ENCODE assay signal across 22 cellular contexts in genomic region chr5:816176-816575, GRCh38. TPM values are rescaled to one million over a fixed set of nuclear protein-coding genes. Genes with fewer than 3 reads are reported as not detected.
A peak's percentile ranks its signal among the peaks of the same experiment; 100 is the strongest.
DNase-seq lines count a peak whose midpoint lies in the region; ATAC-seq and TF ChIP-seq lines count a peak whose summit lies in the region.
"Had no signal": no experiment of that assay in that cellular context is flagged by ENCODE, and none has a peak within 500 bp of the region (broad histone marks: within the 10 kb centered on the region; RNA-seq: fewer than 3 reads in every experiment).

No MANE protein-coding gene starts in this region.

- 93% methylated on average over 15 of the region's 15 CpGs for WGBS in testis, 2 donors

- H3K27ac ChIP-seq in testis = no peak overlapping the region
- H3K27ac ChIP-seq: A549; BLaER1 treated with 17β-estradiol and CSF1 and Interleukin-3, amounts not matched to agents 10 nM and 100 nM; GM23248 had no signal

- no peaks in the 10 kb centered on the region for H3K4me1 ChIP-seq in testis
- H3K4me1 ChIP-seq: A549; BE2C; BLaER1 treated with 17β-estradiol and CSF1 and Interleukin-3, amounts not matched to agents 10 nM and 100 nM had no signal

- no peaks in the 10 kb centered on the region for H3K27me3 ChIP-seq in testis
- H3K27me3 ChIP-seq: BE2C; BLaER1 treated with 17β-estradiol and CSF1 and Interleukin-3, amounts not matched to agents 10 nM and 100 nM had no signal

- no peaks in the 10 kb centered on the region for H3K9me3 ChIP-seq in testis
- H3K9me3 ChIP-seq: A549, BE2C had no signal

- ATAC-seq in HG02870 (IDR thresholded peaks at IDR 0.05; ENCODE audit: unreplicated experiment) = no peak
- ATAC-seq: A549, GM12878 had no signal

- TF ChIP-seq CTCF in GM10266 (IDR thresholded peaks at IDR 0.05; ENCODE audit: control insufficient read depth, insufficient read depth, low read depth, missing control alignments) = no peak
- TF ChIP-seq CTCF in testis (IDR thresholded peaks at IDR 0.05) = no peak

- intact Hi-C loops in testis (cut with DNase I; ENCODE audit: low total_unique reads) = no loop called here

- no peaks in the 10 kb centered on the region for H3K36me3 ChIP-seq in testis (ENCODE audit: low read depth, missing control alignments)
- H3K36me3 ChIP-seq: BE2C had no signal

- DNase-seq in NCI-H82 (lab: John Stamatoyannopoulos, UW) = peak; percentile 30
- DNase-seq in NCI-H82 treated with DMSO at 0.1 percent for 48 hours (lab: John Stamatoyannopoulos, UW; ENCODE audit: unreplicated experiment) = no peak
- DNase-seq in NCI-H2171 treated with DMSO at 0.1 percent for 48 hours (lab: John Stamatoyannopoulos, UW) = peak; percentile 52
- peak; percentile 38 for DNase-seq in NCI-H69 (lab: John Stamatoyannopoulos, UW)
- DNase-seq in GM10266 (ENCODE audit: extremely low spot score) = no peak
- no peak for DNase-seq in testis
- DNase-seq: 8988T; ACHN; AML-193; BE2C; CD4-positive, alpha-beta T cell; CD8-positive, alpha-beta memory T cell; DMS153; DND-41; GM23248; H7; HCEC 1CT had no signal

- no peak overlapping the region for H3K4me3 ChIP-seq in testis
- H3K4me3 ChIP-seq: A549; BLaER1 treated with 17β-estradiol and CSF1 and Interleukin-3, amounts not matched to agents 10 nM and 100 nM; GM12878; GM23248 had no signal

- TF ChIP-seq POLR2A in testis (IDR thresholded peaks at IDR 0.05) = no peak

RNA-seq across cellular contexts. Expression of gene ZDHHC11B, which starts 31.6 kb away (rescaled TPM):
- total RNA-seq in testis = 1 to 10 TPM; 3.0 to 9.0 TPM
- 4.6 TPM for polyA plus RNA-seq in testis (ENCODE audit: insufficient read depth, low read depth, low replicate concordance)
- total RNA-seq: GM12878, GM23248 had no signal
- polyA plus RNA-seq: CD14-positive monocyte; CD8-positive, alpha-beta memory T cell; GM23248 had no signal

RNA-seq across cellular contexts. Expression of gene ZDHHC11, which starts 34.6 kb away (rescaled TPM):
- total RNA-seq in testis = 10 to 100 TPM; 37.2 to 39.7 TPM
- polyA plus RNA-seq in testis (ENCODE audit: insufficient read depth, low read depth, low replicate concordance) = 22.9 TPM
- polyA plus RNA-seq: CD14-positive monocyte; CD8-positive, alpha-beta memory T cell had no signal

Comparison
In these comparisons a context has a peak if more than half of its experiments do, and no peak if none do; other contexts are left out.
1. DNase-seq: peak in NCI-H82 (single experiment), NCI-H2171 treated with DMSO at 0.1 percent for 48 hours (single experiment) and NCI-H69 (single experiment); none in NCI-H82 treated with DMSO at 0.1 percent for 48 hours (single experiment), GM10266 (single experiment) and testis (single experiment).